Comparison of ENCODE assay signal across 21 cellular contexts in genomic region chr2:33848486-33848885, GRCh38.
DNase-seq lines count a peak whose midpoint lies in the region; ATAC-seq and TF ChIP-seq lines count a peak whose summit lies in the region.
"Had no signal": no experiment of that assay in that cellular context is flagged by ENCODE, and none has a peak within 500 bp of the region (broad histone marks: within the 10 kb centered on the region; RNA-seq: fewer than 3 reads in every experiment).

No MANE protein-coding gene starts in this region.

- DNase-seq in AG04449 (ENCODE audit: low read depth, low spot score) (peak; percentile 1), HFFc6 (peak; percentile 44), amniotic epithelial cell (ENCODE audit: low read depth) (peak; percentile 0), fibroblast of the conjunctiva (ENCODE audit: low read depth) (peak; percentile 33), SK-N-DZ (ENCODE audit: low spot score) (no peak), NCI-H82 treated with DMSO at 0.1 percent for 48 hours (lab: John Stamatoyannopoulos, UW; ENCODE audit: unreplicated experiment) (no peak), NCI-H510A treated with DMSO at 0.1 percent for 48 hours (lab: John Stamatoyannopoulos, UW) (no peak)
- DNase-seq: activated CD4-positive, alpha-beta memory T cell treated with anti-CD3 and anti-CD28 coated beads for 36 hours; activated naive CD8-positive, alpha-beta T cell treated with anti-CD3 and anti-CD28 coated beads, Interleukin-2, amount 10 ng/mL, durations not matched to agents 7 days and 5 days; activated T-cell treated with anti-CD3 and anti-CD28 coated beads, Interleukin-2, amount 50 U/mL, for 24 hours; COR-L47; H9; immature natural killer cell; mesendoderm; NCI-H187 treated with DMSO at 0.1 percent for 48 hours; NCI-H510A; SK-N-SH had no signal

- peak overlapping the region; percentile 40; the same call in 1 of the 2 replicates for H3K27ac Mint-ChIP-seq in HFFc6
- H3K27ac Mint-ChIP-seq: activated CD4-positive, alpha-beta memory T cell treated with anti-CD3 and anti-CD28 coated beads for 36 hours; activated naive CD8-positive, alpha-beta T cell treated with anti-CD3 and anti-CD28 coated beads, Interleukin-2, amount 10 ng/mL, durations not matched to agents 7 days and 5 days; activated T-cell treated with anti-CD3 and anti-CD28 coated beads, Interleukin-2, amount 50 U/mL, for 24 hours; immature natural killer cell; natural killer cell treated with Interleukin-12 subunit alpha and Interleukin-12 subunit beta and Interleukin-15 and Interleukin-18, amount 100 ng/mL, for 72 hours; stimulated activated naive CD8-positive, alpha-beta T cell treated with anti-CD3 and anti-CD28 coated beads, Interleukin-15, Interleukin-2, amounts not matched to agents 100 ng/mL and 50 ng/mL, for 24 hours had no signal

- H3K9me3 Mint-ChIP-seq in HFFc6, result peaks cover 32% of the 10 kb centered on the region

- H3K36me3 Mint-ChIP-seq in HFFc6 (ENCODE audit: low read depth), result peaks cover 5% of the 10 kb centered on the region; the same call in 1 of the 2 replicates
- H3K36me3 Mint-ChIP-seq: activated CD4-positive, alpha-beta memory T cell treated with anti-CD3 and anti-CD28 coated beads for 36 hours had no signal

- ATAC-seq in HG03175 (IDR thresholded peaks at IDR 0.05; ENCODE audit: unreplicated experiment), result no peak
- ATAC-seq: HepG2; natural killer cell treated with Interleukin-12 subunit alpha and Interleukin-12 subunit beta and Interleukin-15 and Interleukin-18, amount 100 ng/mL, for 72 hours had no signal

- 0 out of 2 replicates have a peak, but pooled peaks cover 6% of the 10 kb centered on the region for H3K4me1 Mint-ChIP-seq in HFFc6 (ENCODE audit: low read depth)
- H3K4me1 Mint-ChIP-seq: activated naive CD8-positive, alpha-beta T cell treated with anti-CD3 and anti-CD28 coated beads, Interleukin-2, amount 10 ng/mL, durations not matched to agents 7 days and 5 days; immature natural killer cell had no signal

- CTCF ChIA-PET in AG04449 (lab: Yijun Ruan, JAX), result no interaction called here

- H3K4me3 ChIP-seq in AG04449 (ENCODE audit: low read depth, low read length), result no peak overlapping the region

- POLR2A ChIA-PET in AG04449 (lab: Yijun Ruan, JAX), result no interaction called here

- TF ChIP-seq CTCF in AG04449 (IDR thresholded peaks at IDR 0.05; ENCODE audit: insufficient read depth, low read length, missing control alignments) (no peak), HFFc6 (IDR thresholded peaks at IDR 0.05) (no peak)

- H3K4me3 Mint-ChIP-seq in HFFc6, result no peak overlapping the region
- H3K4me3 Mint-ChIP-seq: activated CD4-positive, alpha-beta memory T cell treated with anti-CD3 and anti-CD28 coated beads for 36 hours; activated naive CD8-positive, alpha-beta T cell treated with anti-CD3 and anti-CD28 coated beads, Interleukin-2, amount 10 ng/mL, durations not matched to agents 7 days and 5 days; activated T-cell treated with anti-CD3 and anti-CD28 coated beads, Interleukin-2, amount 50 U/mL, for 24 hours; H9; immature natural killer cell; natural killer cell treated with Interleukin-12 subunit alpha and Interleukin-12 subunit beta and Interleukin-15 and Interleukin-18, amount 100 ng/mL, for 72 hours; stimulated activated naive CD8-positive, alpha-beta T cell treated with anti-CD3 and anti-CD28 coated beads, Interleukin-15, Interleukin-2, amounts not matched to agents 100 ng/mL and 50 ng/mL, for 24 hours had no signal

- no peaks in the 10 kb centered on the region; the same call in none of the 2 replicates for H3K27me3 Mint-ChIP-seq in HFFc6 (ENCODE audit: insufficient read depth)
- H3K27me3 Mint-ChIP-seq: activated CD4-positive, alpha-beta memory T cell treated with anti-CD3 and anti-CD28 coated beads for 36 hours; activated naive CD8-positive, alpha-beta T cell treated with anti-CD3 and anti-CD28 coated beads, Interleukin-2, amount 10 ng/mL, durations not matched to agents 7 days and 5 days; activated T-cell treated with anti-CD3 and anti-CD28 coated beads, Interleukin-2, amount 50 U/mL, for 24 hours; natural killer cell treated with Interleukin-12 subunit alpha and Interleukin-12 subunit beta and Interleukin-15 and Interleukin-18, amount 100 ng/mL, for 72 hours; stimulated activated naive CD8-positive, alpha-beta T cell treated with anti-CD3 and anti-CD28 coated beads, Interleukin-15, Interleukin-2, amounts not matched to agents 100 ng/mL and 50 ng/mL, for 24 hours had no signal

Comparison
In these comparisons a context has a peak if more than half of its experiments do, and no peak if none do; other contexts are left out.
1. DNase-seq: peak in AG04449 (single experiment), HFFc6 (single experiment), amniotic epithelial cell (single experiment) and fibroblast of the conjunctiva (single experiment); none in SK-N-DZ (single experiment), NCI-H82 treated with DMSO at 0.1 percent for 48 hours (single experiment) and NCI-H510A treated with DMSO at 0.1 percent for 48 hours (single experiment).